In the genomic region with DNA sequence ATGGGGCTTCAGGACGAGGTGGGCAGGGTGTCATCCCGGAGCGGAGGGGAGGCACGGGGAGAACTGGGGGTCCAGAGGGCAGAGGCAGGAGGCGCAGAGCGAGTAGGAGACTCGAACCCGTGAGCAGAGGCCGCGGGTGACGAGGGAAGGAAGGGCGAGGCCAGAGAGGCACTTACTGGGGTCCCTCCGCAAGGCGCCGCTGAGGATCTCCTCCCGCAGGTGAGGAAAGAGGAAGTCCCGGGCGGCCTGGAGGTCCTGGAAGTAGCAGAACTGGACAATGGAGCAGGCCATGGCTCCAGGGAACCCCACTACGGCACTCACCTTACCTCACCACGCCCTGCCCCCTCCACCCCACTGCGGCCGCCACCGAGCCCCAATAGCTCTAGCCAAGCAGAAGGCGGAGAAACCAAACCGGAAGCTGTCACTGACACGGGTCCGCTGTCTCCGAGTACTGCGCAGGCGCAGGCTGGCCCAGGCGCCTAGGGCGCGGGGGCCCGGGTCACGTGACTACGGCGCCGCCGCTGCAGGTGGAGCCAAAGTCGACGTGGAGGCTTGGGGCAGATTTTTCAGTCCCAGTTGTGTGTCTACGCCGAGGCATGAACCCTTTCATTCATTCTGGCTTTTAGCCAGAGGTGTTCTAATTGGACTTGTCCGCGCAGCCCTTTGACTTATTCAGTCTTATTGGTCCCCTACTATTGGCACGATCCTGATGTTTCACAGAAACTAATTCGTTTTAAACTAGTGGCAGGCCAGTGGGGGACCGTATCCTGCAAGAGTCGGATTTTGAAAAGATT, we compare ENCODE assay signal across 7 cellular contexts.
A peak's percentile ranks its signal among the peaks of the same experiment; 100 is the strongest.
DNase-seq lines count a peak whose midpoint lies in the region; ATAC-seq and TF ChIP-seq lines count a peak whose summit lies in the region.

RAB3GAP2 (minus strand) TSS at position 407 of the 794 bp plus-strand sequence; CDS start at position 291, 116 bp downstream.

- H3K4me3 ChIP-seq in retinal pigment epithelial cell (ENCODE audit: low read length) = peak within 1 kb of the TSS; percentile 93

- TF ChIP-seq CTCF in retinal pigment epithelial cell (conservative IDR thresholded peaks at IDR 0.05; ENCODE audit: low read depth, low read length) = no peak

- ATAC-seq in GM18508 (IDR thresholded peaks at IDR 0.05; ENCODE audit: insufficient read depth, unreplicated experiment) (peak; percentile 92), HG02981 (IDR thresholded peaks at IDR 0.05; ENCODE audit: unreplicated experiment) (peak; percentile 94)

- DNase-seq in NCI-H2029 (lab: John Stamatoyannopoulos, UW) = peak; percentile 90
- DNase-seq in T-helper 22 cell (ENCODE audit: low read depth) = peak; percentile 95
- DNase-seq in astrocyte of the hippocampus (ENCODE audit: low read depth, low spot score) = peak; percentile 98
- DNase-seq in hippocampal formation (lab: John Stamatoyannopoulos, UW) = peak; percentile 89 to 90
- peak; percentile 75 for DNase-seq in retinal pigment epithelial cell (ENCODE audit: low read depth)

Comparison
In these comparisons a context has a peak if more than half of its experiments do, and no peak if none do; other contexts are left out.
1. Peak in every context shown above with its lines: DNase-seq, ATAC-seq and H3K4me3 ChIP-seq.